In the genomic region with DNA sequence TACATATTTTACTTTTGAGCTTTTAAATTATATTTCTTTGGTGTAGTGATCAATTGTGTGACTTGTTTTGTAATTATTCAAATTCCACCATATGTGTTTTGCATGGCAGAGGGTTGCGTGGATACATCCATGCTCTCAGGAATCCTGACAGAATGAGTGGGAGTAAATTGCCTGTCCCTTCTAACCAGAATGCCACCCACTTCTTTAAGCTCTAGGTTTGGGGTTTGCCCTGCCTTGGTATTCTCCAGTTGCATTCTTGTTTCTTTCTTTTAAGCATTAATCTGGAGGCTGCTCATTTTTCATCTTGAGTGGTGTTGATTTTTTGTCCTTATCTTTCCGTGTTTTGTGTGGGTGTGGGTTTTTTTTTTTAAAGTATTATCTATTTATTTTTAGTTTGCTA, we compare ENCODE assay signal across 16 cellular contexts.
DNase-seq lines count a peak whose midpoint lies in the region; ATAC-seq, FAIRE-seq and TF ChIP-seq lines count a peak whose summit lies in the region.
"Had no signal": no experiment of that assay in that cellular context is flagged by ENCODE, and none has a peak within 500 bp of the region (broad histone marks: within the 10 kb centered on the region; RNA-seq: fewer than 3 reads in every experiment).

No MANE protein-coding gene starts in this region.

- POLR2A ChIA-PET in A549 (lab: Yijun Ruan, JAX) (interaction anchor here (0.7 kb wide), 2 partner anchors 24 to 132 kb away, joined by 3 read pairs; no protein-coding TSS in a partner anchor), PC-9 (lab: Charles Lee; ENCODE audit: unreplicated experiment) (no interaction called here), WTC11 (lab: Charles Lee) (interaction anchor here (0.7 kb wide), 1 partner anchor 133 kb away, joined by 3 read pairs; no protein-coding TSS in a partner anchor)

- in situ Hi-C loops in GM23248 (cut with MboI) = no loop called here

- H3K9me2 ChIP-seq in GM23248 (ENCODE audit: insufficient read depth) = no peaks in the 10 kb centered on the region
- no peaks in the 10 kb centered on the region for H3K9me2 ChIP-seq in PC-9 (ENCODE audit: insufficient read depth)

- no peak for DNase-seq in A549 (ENCODE audit: low read depth in 1 of 2, low spot score in 1 of 2)
- DNase-seq in GM23248 = peak; percentile 13
- peak; percentile 23 for DNase-seq in adipocyte (ENCODE audit: low read depth)
- no peak for DNase-seq in PC-9
- DNase-seq in WTC11 (ENCODE audit: low spot score) = no peak
- DNase-seq in GF-D8 (lab: John Stamatoyannopoulos, UW) = no peak
- DNase-seq in natural killer cell treated with Interleukin-12 subunit alpha and Interleukin-12 subunit beta and Interleukin-15 and Interleukin-18, amount 100 ng/mL, for 72 hours (ENCODE audit: low spot score) = no peak
- DNase-seq: CD4-positive, alpha-beta T cell; MV-4-11; NCI-H1436 treated with DMSO at 0.1 percent for 48 hours; NCI-H524 treated with DMSO at 0.1 percent for 48 hours had no signal

- H3K9me3 Mint-ChIP-seq in nephron = no peaks in the 10 kb centered on the region
- H3K9me3 Mint-ChIP-seq in WTC11 = no peaks in the 10 kb centered on the region
- H3K9me3 Mint-ChIP-seq in natural killer cell treated with Interleukin-12 subunit alpha and Interleukin-12 subunit beta and Interleukin-15 and Interleukin-18, amount 100 ng/mL, for 72 hours = no peaks in the 10 kb centered on the region
- H3K9me3 Mint-ChIP-seq: IgD-negative memory B cell had no signal

- no peak for TF ChIP-seq CTCF in A549 (IDR thresholded peaks at IDR 0.05)
- no peak for TF ChIP-seq CTCF in nephron (IDR thresholded peaks at IDR 0.05; ENCODE audit: unreplicated experiment in 3 of 3)
- TF ChIP-seq CTCF in PC-9 (conservative IDR thresholded peaks at IDR 0.05) = no peak
- no peak for TF ChIP-seq CTCF in WTC11 (IDR thresholded peaks at IDR 0.05)

- intact Hi-C loops in PC-9 (cut with micrococcal nuclease; ENCODE audit: unreplicated experiment) = no loop called here

- H3K27ac ChIP-seq in A549 = peak overlapping the region; percentile 88 to 97
- no peak overlapping the region for H3K27ac ChIP-seq in GM23248
- H3K27ac ChIP-seq in PC-9 = no peak overlapping the region
- H3K27ac ChIP-seq: SK-N-MC had no signal

- no peak for FAIRE-seq in A549 (lab: Jason Lieb, UNC)
- FAIRE-seq: GM12878 had no signal

- H3K27me3 Mint-ChIP-seq in nephron (ENCODE audit: low read depth) = no peaks in the 10 kb centered on the region
- H3K27me3 Mint-ChIP-seq in WTC11 (ENCODE audit: low read depth) = no peaks in the 10 kb centered on the region
- no peaks in the 10 kb centered on the region for H3K27me3 Mint-ChIP-seq in natural killer cell treated with Interleukin-12 subunit alpha and Interleukin-12 subunit beta and Interleukin-15 and Interleukin-18, amount 100 ng/mL, for 72 hours
- H3K27me3 Mint-ChIP-seq: B cell; CD4-positive, alpha-beta T cell; IgD-negative memory B cell had no signal

- H3K36me3 Mint-ChIP-seq in nephron (ENCODE audit: low read depth) = no peaks in the 10 kb centered on the region
- no peaks in the 10 kb centered on the region for H3K36me3 Mint-ChIP-seq in WTC11
- no peaks in the 10 kb centered on the region for H3K36me3 Mint-ChIP-seq in natural killer cell treated with Interleukin-12 subunit alpha and Interleukin-12 subunit beta and Interleukin-15 and Interleukin-18, amount 100 ng/mL, for 72 hours
- H3K36me3 Mint-ChIP-seq: IgD-negative memory B cell had no signal

- H3K4me3 Mint-ChIP-seq in nephron (no peak overlapping the region), WTC11 (no peak overlapping the region)
- no peak overlapping the region for H3K4me3 Mint-ChIP-seq in natural killer cell treated with Interleukin-12 subunit alpha and Interleukin-12 subunit beta and Interleukin-15 and Interleukin-18, amount 100 ng/mL, for 72 hours
- H3K4me3 Mint-ChIP-seq: B cell; CD4-positive, alpha-beta T cell; IgD-negative memory B cell had no signal

- H3K27me3 ChIP-seq in GM23248 (replicated peaks; ENCODE audit: insufficient read depth) = no peaks in the 10 kb centered on the region
- H3K27me3 ChIP-seq in adipocyte (replicated peaks; ENCODE audit: control insufficient read depth, insufficient read depth, low read length) = no peaks in the 10 kb centered on the region
- H3K27me3 ChIP-seq in PC-9 (ENCODE audit: insufficient read depth, low read depth) = no peaks in the 10 kb centered on the region

- H2AFZ ChIP-seq in GM23248 (no peak overlapping the region), PC-9 (no peak overlapping the region)

- H4K20me1 ChIP-seq in GM23248 (ENCODE audit: insufficient read depth) (no peaks in the 10 kb centered on the region), PC-9 (ENCODE audit: insufficient read depth) (no peaks in the 10 kb centered on the region)

- peaks cover 4% of the 10 kb centered on the region; the same call in 1 of the 2 replicates for H3F3A ChIP-seq in GM23248 (ENCODE audit: insufficient read depth)
- H3F3A ChIP-seq in PC-9 (ENCODE audit: insufficient read depth, low read depth) = peaks cover 9% of the 10 kb centered on the region

- H3K4me1 Mint-ChIP-seq in nephron (peaks cover 23% of the 10 kb centered on the region), WTC11 (peaks cover 4% of the 10 kb centered on the region)
- H3K4me1 Mint-ChIP-seq in natural killer cell treated with Interleukin-12 subunit alpha and Interleukin-12 subunit beta and Interleukin-15 and Interleukin-18, amount 100 ng/mL, for 72 hours (ENCODE audit: low read depth in 2 of 2) = no peaks in the 10 kb centered on the region
- H3K4me1 Mint-ChIP-seq: B cell, IgD-negative memory B cell had no signal

- no peak for TF ChIP-seq EP300 in A549 (IDR thresholded peaks at IDR 0.05)

- peaks cover 82% of the 10 kb centered on the region for H3K4me1 ChIP-seq in A549
- peaks cover 21% of the 10 kb centered on the region for H3K4me1 ChIP-seq in GM23248 (ENCODE audit: insufficient read depth)
- H3K4me1 ChIP-seq in adipocyte (ENCODE audit: control insufficient read depth, insufficient read depth, low read length) = peaks cover 41% of the 10 kb centered on the region
- peaks cover 23% of the 10 kb centered on the region for H3K4me1 ChIP-seq in PC-9 (replicated peaks; ENCODE audit: insufficient read depth)

- CTCF ChIA-PET in A549 (lab: Yijun Ruan, JAX) = interaction anchor here (0.7 to 2.4 kb wide), 15 partner anchors 10 to 360 kb away, joined by 3 to 11 read pairs (median 4); a partner anchor contains a TSS
- CTCF ChIA-PET in PC-9 (lab: Charles Lee) = no interaction called here
- CTCF ChIA-PET in WTC11 (lab: Charles Lee) = interaction anchor here (1.8 to 2.3 kb wide), 2 partner anchors 137 to 655 kb away, joined by 7 to 16 read pairs; no protein-coding TSS in a partner anchor

- H3K4me3 ChIP-seq in A549 (no peak overlapping the region), GM23248 (no peak overlapping the region), adipocyte (ENCODE audit: low read length) (no peak overlapping the region), PC-9 (no peak overlapping the region)
- H3K4me3 ChIP-seq: GM12878, SK-N-MC had no signal

- no TSS peak for BruUV-seq in PC-9 (replicated peaks; lab: Mats Ljungman, UMichigan)

- H3K9ac ChIP-seq in GM23248 (no peak overlapping the region), adipocyte (ENCODE audit: low read length) (no peak overlapping the region)

- H3K36me3 ChIP-seq in GM23248 (ENCODE audit: low read depth) (no peaks in the 10 kb centered on the region), adipocyte (ENCODE audit: control insufficient read depth, insufficient read depth, low read length, severe bottlenecking) (peaks cover 6% of the 10 kb centered on the region), PC-9 (ENCODE audit: low read depth) (no peaks in the 10 kb centered on the region)

- H3K9me3 ChIP-seq in A549 (no peaks in the 10 kb centered on the region), GM23248 (ENCODE audit: low read depth) (no peaks in the 10 kb centered on the region), adipocyte (ENCODE audit: control insufficient read depth, low read length) (no peaks in the 10 kb centered on the region), PC-9 (ENCODE audit: insufficient read depth, low read depth) (no peaks in the 10 kb centered on the region; the same call in 1 of the 2 replicates)

- 44% methylated on average over 2 of the region's 2 CpGs for WGBS in A549 (ENCODE audit: missing lambda C conversion rate)
- WGBS in GM23248 (ENCODE audit: low coverage in 1 of 2, low lambda C conversion rate in 2 of 2, missing lambda C conversion rate in 2 of 2), 2 experiments = 81% methylated on average over 2 of the region's 2 CpGs

- H3K4me2 ChIP-seq in A549 (peak overlapping the region; percentile 56), GM23248 (ENCODE audit: unreplicated experiment) (no peak overlapping the region), PC-9 (no peak overlapping the region)

- 0 out of 2 replicates have a peak, but pooled peaks cover 2% of the 10 kb centered on the region for H3K79me2 ChIP-seq in GM23248 (ENCODE audit: insufficient read depth)
- no peaks in the 10 kb centered on the region for H3K79me2 ChIP-seq in PC-9 (ENCODE audit: low read depth)

- ATAC-seq in A549 = no peak
- ATAC-seq in WTC11 = no peak
- ATAC-seq in natural killer cell treated with Interleukin-12 subunit alpha and Interleukin-12 subunit beta and Interleukin-15 and Interleukin-18, amount 100 ng/mL, for 72 hours = no peak
- ATAC-seq: GM12878 had no signal

- no peak for TF ChIP-seq POLR2A in A549 (IDR thresholded peaks at IDR 0.05; ENCODE audit: low read length)

- no peak for TF ChIP-seq RAD21 in A549 (conservative IDR thresholded peaks at IDR 0.05 in 1 of 2, IDR thresholded peaks at IDR 0.05 in 1 of 2)

- H3K27ac Mint-ChIP-seq in nephron = peak overlapping the region in 2 of 3 experiments; percentile 64 to 86
- H3K27ac Mint-ChIP-seq in WTC11 = no peak overlapping the region
- no peak overlapping the region for H3K27ac Mint-ChIP-seq in natural killer cell treated with Interleukin-12 subunit alpha and Interleukin-12 subunit beta and Interleukin-15 and Interleukin-18, amount 100 ng/mL, for 72 hours
- H3K27ac Mint-ChIP-seq: B cell; CD4-positive, alpha-beta T cell; IgD-negative memory B cell had no signal

TF ChIP-seq in A549, 52 proteins besides CTCF, POLR2A, EP300 and RAD21 (continues in another document):
- no peak for TF ChIP-seq RARB (CRISPR knock-in tag; IDR thresholded peaks at IDR 0.05)
- TF ChIP-seq FOSB (CRISPR knock-in tag; IDR thresholded peaks at IDR 0.05) = no peak
- no peak for TF ChIP-seq FOXS1 (CRISPR knock-in tag; IDR thresholded peaks at IDR 0.05)
- TF ChIP-seq PHF8 (IDR thresholded peaks at IDR 0.05; ENCODE audit: borderline replicate concordance, low read depth) = no peak
- no peak for TF ChIP-seq RFX5 (IDR thresholded peaks at IDR 0.05)
- no peak for TF ChIP-seq HDAC2 (IDR thresholded peaks at IDR 0.05)
- no peak for TF ChIP-seq FOSL2 (IDR thresholded peaks at IDR 0.05)
- no peak for TF ChIP-seq FOSL2 (CRISPR knock-in tag; IDR thresholded peaks at IDR 0.05)

TF ChIP-seq in WTC11, 78 proteins besides CTCF, POLR2A, EP300 and RAD21 (continues in another document):
- TF ChIP-seq, protein P1, sequence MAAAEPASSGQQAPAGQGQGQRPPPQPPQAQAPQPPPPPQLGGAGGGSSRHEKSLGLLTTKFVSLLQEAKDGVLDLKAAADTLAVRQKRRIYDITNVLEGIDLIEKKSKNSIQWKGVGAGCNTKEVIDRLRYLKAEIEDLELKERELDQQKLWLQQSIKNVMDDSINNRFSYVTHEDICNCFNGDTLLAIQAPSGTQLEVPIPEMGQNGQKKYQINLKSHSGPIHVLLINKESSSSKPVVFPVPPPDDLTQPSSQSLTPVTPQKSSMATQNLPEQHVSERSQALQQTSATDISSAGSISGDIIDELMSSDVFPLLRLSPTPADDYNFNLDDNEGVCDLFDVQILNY (CRISPR knock-in tag; IDR thresholded peaks at IDR 0.05) = no peak

Comparison
In these comparisons a context has a peak if more than half of its experiments do, and no peak if none do; other contexts are left out.
1. DNase-seq: peak in GM23248 (single experiment) and adipocyte (single experiment); none in A549 (0 of 2), PC-9 (0 of 2), WTC11 (single experiment), GF-D8 (single experiment) and natural killer cell treated with Interleukin-12 subunit alpha and Interleukin-12 subunit beta and Interleukin-15 and Interleukin-18, amount 100 ng/mL, for 72 hours (single experiment).
2. H3K27ac ChIP-seq: peak in A549 (2 of 2); none in GM23248 (single experiment) and PC-9 (single experiment).
3. H3K27ac Mint-ChIP-seq: peak in nephron (2 of 3); none in WTC11 (single experiment) and natural killer cell treated with Interleukin-12 subunit alpha and Interleukin-12 subunit beta and Interleukin-15 and Interleukin-18, amount 100 ng/mL, for 72 hours (0 of 2).